In genomic region chr18:73681912-73682311, GRCh38 we compare ENCODE assay signal across 27 cellular contexts.
"Had no signal": no experiment of that assay in that cellular context is flagged by ENCODE, and none has a peak within 500 bp of the region (broad histone marks: within the 10 kb centered on the region; RNA-seq: fewer than 3 reads in every experiment).

No MANE protein-coding gene starts in this region.

- H3K27ac ChIP-seq: colonic mucosa, epithelial cell of prostate, esophagus muscularis mucosa, foreskin keratinocyte, gastroesophageal sphincter, heart right ventricle, lower lobe of right lung, prostate gland, sigmoid colon, spleen, stomach, thyroid gland had no signal

- H3K4me3 Mint-ChIP-seq: dendritic cell treated with granulocyte-macrophage colony-stimulating factor and Interleukin-4, amounts not matched to agents 40 ng/mL and 50 ng/mL, for 4 days; endodermal cell; naive thymus-derived CD8-positive, alpha-beta T cell; nephron progenitor cell; type B pancreatic cell had no signal

- DNase-seq: colonic mucosa; effector CD8-positive, alpha-beta T cell; endodermal cell; foreskin keratinocyte; heart right ventricle; hippocampal formation; kidney glomerular epithelial cell; left ventricle myocardium superior; lower lobe of right lung; naive thymus-derived CD8-positive, alpha-beta T cell; nephron progenitor cell; nucleus accumbens; right cardiac atrium; sigmoid colon; spleen; stimulated activated CD4-positive, alpha-beta T cell treated with anti-CD3 and anti-CD28 coated beads, Interleukin-15, amount 100 ng/mL, for 24 hours; stimulated activated CD4-positive, alpha-beta T cell treated with anti-CD3 and anti-CD28 coated beads, Interleukin-2, amount 100 ng/mL, for 48 hours; stimulated activated naive CD4-positive, alpha-beta T cell treated with Interleukin-2 at 50 U/mL for 16 hours; stomach; thyroid gland had no signal

- H3K9me3 Mint-ChIP-seq: dendritic cell treated with granulocyte-macrophage colony-stimulating factor and Interleukin-4, amounts not matched to agents 40 ng/mL and 50 ng/mL, for 4 days; endodermal cell; type B pancreatic cell had no signal

- H3K27me3 Mint-ChIP-seq: dendritic cell treated with granulocyte-macrophage colony-stimulating factor and Interleukin-4, amounts not matched to agents 40 ng/mL and 50 ng/mL, for 4 days; naive thymus-derived CD8-positive, alpha-beta T cell; type B pancreatic cell had no signal

- H3K9me3 ChIP-seq: colonic mucosa, esophagus muscularis mucosa, gastroesophageal sphincter, heart right ventricle, lower lobe of right lung, prostate gland, sigmoid colon, spleen, stomach, thyroid gland had no signal

- H3K27me3 ChIP-seq: colonic mucosa, esophagus muscularis mucosa, foreskin keratinocyte, gastroesophageal sphincter, heart right ventricle, sigmoid colon, spleen, stomach, thyroid gland had no signal

- H3K36me3 Mint-ChIP-seq: naive thymus-derived CD8-positive, alpha-beta T cell; type B pancreatic cell had no signal

- H3K4me1 Mint-ChIP-seq: naive thymus-derived CD8-positive, alpha-beta T cell had no signal

- H3K27ac Mint-ChIP-seq: dendritic cell treated with granulocyte-macrophage colony-stimulating factor and Interleukin-4, amounts not matched to agents 40 ng/mL and 50 ng/mL, for 4 days; endodermal cell; type B pancreatic cell had no signal

- H3K36me3 ChIP-seq: colonic mucosa, esophagus muscularis mucosa, gastroesophageal sphincter, heart right ventricle, lower lobe of right lung, prostate gland, sigmoid colon, spleen, stomach, thyroid gland had no signal

- H3K4me1 ChIP-seq: colonic mucosa, esophagus muscularis mucosa, gastroesophageal sphincter, heart right ventricle, lower lobe of right lung, prostate gland, sigmoid colon, spleen, stomach, thyroid gland had no signal

- ATAC-seq: foreskin keratinocyte; gastroesophageal sphincter; heart right ventricle; left ventricle myocardium superior; lower lobe of right lung; naive thymus-derived CD8-positive, alpha-beta T cell had no signal

- FAIRE-seq: islet of Langerhans had no signal

- H3K4me3 ChIP-seq: colonic mucosa, esophagus muscularis mucosa, gastroesophageal sphincter, heart right ventricle, lower lobe of right lung, prostate gland, sigmoid colon, spleen, stomach, thyroid gland had no signal
